Comparison of ENCODE assay signal across 12 cellular contexts in genomic region chr2:234025475-234025874, GRCh38. TPM values are rescaled to one million over a fixed set of nuclear protein-coding genes. Genes with fewer than 3 reads are reported as not detected.
DNase-seq lines count a peak whose midpoint lies in the region; ATAC-seq and TF ChIP-seq lines count a peak whose summit lies in the region.
"Had no signal": no experiment of that assay in that cellular context is flagged by ENCODE, and none has a peak within 500 bp of the region (broad histone marks: within the 10 kb centered on the region; RNA-seq: fewer than 3 reads in every experiment).

No MANE protein-coding gene starts in this region.

- peaks cover 0 to 14% of the 10 kb centered on the region in 2 donors for H3K27me3 ChIP-seq in left lung
- H3K27me3 ChIP-seq: BE2C, SJCRH30, thyroid gland had no signal

- peaks cover 8% of the 10 kb centered on the region for H3K36me3 Mint-ChIP-seq in effector memory CD8-positive, alpha-beta T cell (ENCODE audit: insufficient read depth)

- no peak overlapping the region for H3K27ac ChIP-seq in left lung
- H3K27ac ChIP-seq: SJCRH30, thyroid gland had no signal

- no peak for TF ChIP-seq CTCF in left lung (IDR thresholded peaks at IDR 0.05)

- peaks cover 0 to 2% of the 10 kb centered on the region in 2 donors for H3K9me3 ChIP-seq in left lung
- H3K9me3 ChIP-seq: BE2C, SJCRH30, thyroid gland had no signal

- peak overlapping the region; percentile 93 to 95 for H3K27ac Mint-ChIP-seq in effector memory CD8-positive, alpha-beta T cell

- peaks cover 56 to 65% of the 10 kb centered on the region in 2 donors for H3K4me1 Mint-ChIP-seq in effector memory CD8-positive, alpha-beta T cell (ENCODE audit: low read depth in 2 of 2)

- H3K9me3 Mint-ChIP-seq in effector memory CD8-positive, alpha-beta T cell: peaks cover 5 to 31% of the 10 kb centered on the region in 2 donors

- H3K4me3 ChIP-seq in left lung: no peak overlapping the region
- H3K4me3 ChIP-seq: SJCRH30, thyroid gland had no signal

- ATAC-seq in effector memory CD8-positive, alpha-beta T cell (replicated peaks): peak; percentile 80
- ATAC-seq in left lung (no peak), HG02642 (IDR thresholded peaks at IDR 0.05; ENCODE audit: poor library complexity, unreplicated experiment) (no peak)

- DNase-seq in SKM-1 treated with dmso at 0.1 percent for 144 hours (lab: John Stamatoyannopoulos, UW; ENCODE audit: unreplicated experiment) (peak; percentile 10), SKM-1 (lab: John Stamatoyannopoulos, UW; ENCODE audit: unreplicated experiment) (no peak), NCI-H69 (lab: John Stamatoyannopoulos, UW) (peak; percentile 17), COLO668 (lab: John Stamatoyannopoulos, UW; ENCODE audit: unreplicated experiment) (no peak), left lung (no peak)
- DNase-seq in effector memory CD8-positive, alpha-beta T cell: no peak
- DNase-seq in stimulated activated naive CD4-positive, alpha-beta T cell treated with Interleukin-2 at 50 U/mL for 16 hours (lab: John Stamatoyannopoulos, UW): peak; percentile 42
- DNase-seq: BE2C, cerebellar nuclear complex, thyroid gland had no signal

- no peaks in the 10 kb centered on the region for H3K27me3 Mint-ChIP-seq in effector memory CD8-positive, alpha-beta T cell

- peaks cover 0 to 4% of the 10 kb centered on the region in 2 donors for H3K4me1 ChIP-seq in left lung
- H3K4me1 ChIP-seq: BE2C, thyroid gland had no signal

- no peaks in the 10 kb centered on the region for H3K36me3 ChIP-seq in left lung
- H3K36me3 ChIP-seq: BE2C, SJCRH30, thyroid gland had no signal

- intact Hi-C loops in left lung (cut with DNase I): no loop called here

- peak overlapping the region; percentile 80 to 84 for H3K4me3 Mint-ChIP-seq in effector memory CD8-positive, alpha-beta T cell

RNA-seq across cellular contexts. Expression of gene SPP2, which starts 25.0 kb away (rescaled TPM):
- not detected for total RNA-seq in left lung
- total RNA-seq: thyroid gland had no signal

Comparison
In these comparisons a context has a peak if more than half of its experiments do, and no peak if none do; other contexts are left out.
1. DNase-seq: peak in SKM-1 treated with dmso at 0.1 percent for 144 hours (single experiment), NCI-H69 (single experiment) and stimulated activated naive CD4-positive, alpha-beta T cell treated with Interleukin-2 at 50 U/mL for 16 hours (single experiment); none in SKM-1 (single experiment), effector memory CD8-positive, alpha-beta T cell (0 of 3), COLO668 (single experiment) and left lung (0 of 2).